In genomic region chr12:79455314-79455713, GRCh38 we compare ENCODE assay signal across 1 cellular context.
TF ChIP-seq lines count a peak whose summit lies in the region.

No MANE protein-coding gene starts in this region.

TF ChIP-seq in H1, 55 proteins besides CTCF, POLR2A, EP300 and RAD21:
- no peak for TF ChIP-seq ATF2 (IDR thresholded peaks at IDR 0.05; ENCODE audit: low read length)
- TF ChIP-seq NRF1 (IDR thresholded peaks at IDR 0.05; ENCODE audit: low read depth, low read length): no peak
- TF ChIP-seq CREB1 (IDR thresholded peaks at IDR 0.05): no peak
- no peak for TF ChIP-seq SIN3A (conservative IDR thresholded peaks at IDR 0.05 in 1 of 2, IDR thresholded peaks at IDR 0.05 in 1 of 2; ENCODE audit: low read depth in 1 of 2, low read length in 2 of 2)
- no peak for TF ChIP-seq CBX5 (IDR thresholded peaks at IDR 0.05; ENCODE audit: low read depth, low read length)
- no peak for TF ChIP-seq ZNF274 (IDR thresholded peaks at IDR 0.05; ENCODE audit: borderline replicate concordance, extremely low read depth, low read length)
- no peak for TF ChIP-seq SAP30 (IDR thresholded peaks at IDR 0.05; ENCODE audit: insufficient read depth, insufficient replicate concordance, low read length)
- TF ChIP-seq SP1 (IDR thresholded peaks at IDR 0.05; ENCODE audit: low read depth, low read length): no peak
- TF ChIP-seq FOSL1 (IDR thresholded peaks at IDR 0.05; ENCODE audit: insufficient read depth, low read depth, low read length): no peak
TF ChIP-seq in H1: peak in this region for 0.
